31 cellular contexts compared by ENCODE assay signal in the genomic region with DNA sequence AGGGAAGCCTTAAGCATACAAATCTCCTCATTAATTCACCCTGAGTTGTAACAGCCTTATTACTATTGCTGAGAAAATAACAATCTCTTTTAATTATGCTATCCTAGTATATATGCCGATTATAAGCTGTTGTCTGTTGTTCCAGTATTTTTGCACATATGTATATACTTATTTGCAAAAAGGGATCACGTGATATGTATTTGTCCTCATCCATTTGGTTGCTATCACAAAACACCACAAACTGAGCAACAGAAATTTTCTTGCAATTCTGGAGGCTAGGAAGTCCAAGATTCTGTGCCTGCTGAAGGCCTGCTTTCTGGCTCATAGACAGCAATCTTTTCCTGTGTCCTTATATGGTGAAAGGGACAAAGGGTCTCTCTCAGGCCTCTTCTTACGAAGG.
"Had no signal": no experiment of that assay in that cellular context is flagged by ENCODE, and none has a peak within 500 bp of the region (broad histone marks: within the 10 kb centered on the region; RNA-seq: fewer than 3 reads in every experiment).

No MANE protein-coding gene starts in this region.

- DNase-seq: activated CD4-positive, alpha-beta memory T cell treated with anti-CD3 and anti-CD28 coated beads, Interleukin-2, amount 10 ng/mL, durations not matched to agents 7 days and 5 days; activated CD4-positive, alpha-beta T cell treated with anti-CD3 and anti-CD28 coated beads for 1 hour; activated CD4-positive, alpha-beta T cell treated with anti-CD3 and anti-CD28 coated beads for 4 hours; activated CD4-positive, alpha-beta T cell treated with anti-CD3 and anti-CD28 coated beads, Interleukin-2, amount 10 ng/mL, durations not matched to agents 7 days and 5 days; activated CD4-positive, alpha-beta T cell treated with anti-CD3 and anti-CD28 coated beads, Interleukin-2, amount 50 U/mL, for 4 hours; activated CD8-positive, alpha-beta memory T cell treated with anti-CD3 and anti-CD28 coated beads, Interleukin-2, amount 50 U/mL, for 48 hours; activated effector memory CD4-positive, alpha-beta T cell treated with Interleukin-2 at 50 U/mL for 16 hours; activated gamma-delta T cell treated with Interleukin-2 at 50 U/mL for 16 hours; activated naive CD4-positive, alpha-beta T cell treated with anti-CD3 and anti-CD28 coated beads, Interleukin-2, amount 50 U/mL, for 16 hours; activated naive CD4-positive, alpha-beta T cell treated with Interleukin-2 at 50 U/mL for 16 hours; activated T-cell treated with anti-CD3 and anti-CD28 coated beads for 4 hours; activated T-cell treated with anti-CD3 and anti-CD28 coated beads, Interleukin-2, amount 50 U/mL, for 24 hours; activated T-cell treated with anti-CD3 and anti-CD28 coated beads, Interleukin-2, amount 50 U/mL, for 72 hours; amniotic stem cell; anterior cingulate cortex; brain microvascular endothelial cell; caudate nucleus; colonic mucosa; effector CD8-positive, alpha-beta T cell had no signal

- H3K9me3 Mint-ChIP-seq: activated T-cell treated with anti-CD3 and anti-CD28 coated beads, Interleukin-2, amount 50 U/mL, for 24 hours; activated T-helper 17 cell treated with anti-CD3 and anti-CD28 coated beads, Interleukin-2, amount 50 U/mL, for 72 hours; WTC11 had no signal

- H3K4me3 Mint-ChIP-seq: activated CD4-positive, alpha-beta memory T cell treated with anti-CD3 and anti-CD28 coated beads, Interleukin-2, amount 10 ng/mL, durations not matched to agents 7 days and 5 days; activated CD4-positive, alpha-beta T cell treated with anti-CD3 and anti-CD28 coated beads, Interleukin-2, amount 10 ng/mL, durations not matched to agents 7 days and 5 days; activated naive CD8-positive, alpha-beta T cell; activated T-cell treated with anti-CD3 and anti-CD28 coated beads, Interleukin-2, amount 50 U/mL, for 24 hours; activated T-cell treated with anti-CD3 and anti-CD28 coated beads, Interleukin-2, amount 50 U/mL, for 72 hours; activated T-helper 17 cell treated with anti-CD3 and anti-CD28 coated beads, Interleukin-2, amount 50 U/mL, for 72 hours; WTC11 had no signal

- H3K27me3 Mint-ChIP-seq: activated CD4-positive, alpha-beta memory T cell treated with anti-CD3 and anti-CD28 coated beads, Interleukin-2, amount 10 ng/mL, durations not matched to agents 7 days and 5 days; activated CD4-positive, alpha-beta T cell treated with anti-CD3 and anti-CD28 coated beads, Interleukin-2, amount 10 ng/mL, durations not matched to agents 7 days and 5 days; activated naive CD8-positive, alpha-beta T cell; activated T-cell treated with anti-CD3 and anti-CD28 coated beads, Interleukin-2, amount 50 U/mL, for 24 hours; activated T-helper 17 cell treated with anti-CD3 and anti-CD28 coated beads, Interleukin-2, amount 50 U/mL, for 72 hours had no signal

- H3K27ac ChIP-seq: brain microvascular endothelial cell, colonic mucosa, epithelial cell of prostate, VCaP had no signal

- H3K4me1 Mint-ChIP-seq: WTC11 had no signal

- H3K27me3 ChIP-seq: brain microvascular endothelial cell, colonic mucosa had no signal

- FAIRE-seq: astrocyte, bronchial epithelial cell, endometrium, endothelial cell of umbilical vein, frontal cortex, TTC549 had no signal

- ATAC-seq: activated T-cell treated with anti-CD3 and anti-CD28 coated beads, Interleukin-2, amount 50 U/mL, for 72 hours; activated T-helper 17 cell treated with anti-CD3 and anti-CD28 coated beads, Interleukin-2, amount 50 U/mL, for 72 hours; esophagus mucosa; WTC11 had no signal

- H3K9me3 ChIP-seq: colonic mucosa had no signal

- H3K4me3 ChIP-seq: colonic mucosa had no signal

- H3K36me3 Mint-ChIP-seq: WTC11 had no signal

- H3K27ac Mint-ChIP-seq: activated CD4-positive, alpha-beta memory T cell treated with anti-CD3 and anti-CD28 coated beads, Interleukin-2, amount 10 ng/mL, durations not matched to agents 7 days and 5 days; activated CD4-positive, alpha-beta T cell treated with anti-CD3 and anti-CD28 coated beads, Interleukin-2, amount 10 ng/mL, durations not matched to agents 7 days and 5 days; activated naive CD8-positive, alpha-beta T cell; activated T-cell treated with anti-CD3 and anti-CD28 coated beads, Interleukin-2, amount 50 U/mL, for 24 hours; activated T-cell treated with anti-CD3 and anti-CD28 coated beads, Interleukin-2, amount 50 U/mL, for 72 hours; activated T-helper 17 cell treated with anti-CD3 and anti-CD28 coated beads, Interleukin-2, amount 50 U/mL, for 72 hours; WTC11 had no signal

- H3K36me3 ChIP-seq: brain microvascular endothelial cell, colonic mucosa had no signal

- H3K4me1 ChIP-seq: colonic mucosa had no signal
